11 cellular contexts compared by ENCODE assay signal in the genomic region with DNA sequence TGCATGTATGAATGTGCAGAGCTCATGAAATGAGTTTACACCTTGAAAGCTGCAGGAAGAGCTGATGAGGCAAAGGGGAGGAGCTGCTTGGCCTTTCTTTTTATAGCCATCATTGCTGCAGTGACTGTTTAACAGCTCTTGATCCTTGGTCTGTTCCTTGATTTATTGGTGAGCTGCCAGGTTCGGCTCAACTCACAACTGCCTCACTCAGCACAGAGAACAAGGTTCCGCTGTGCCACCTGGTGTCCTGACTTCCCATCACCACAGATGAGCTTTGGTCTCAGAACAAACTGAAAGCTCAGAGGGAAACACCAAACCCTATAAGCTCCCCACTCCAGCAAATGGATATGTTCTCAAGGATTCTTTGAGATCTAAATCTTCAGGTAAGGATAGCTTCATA.
DNase-seq lines count a peak whose midpoint lies in the region; ATAC-seq, FAIRE-seq and TF ChIP-seq lines count a peak whose summit lies in the region.
"Had no signal": no experiment of that assay in that cellular context is flagged by ENCODE, and none has a peak within 500 bp of the region (broad histone marks: within the 10 kb centered on the region; RNA-seq: fewer than 3 reads in every experiment).

No MANE protein-coding gene starts in this region.

- no peak overlapping the region for H3K4me2 ChIP-seq in MM.1S (ENCODE audit: low read depth, low read length)
- H3K4me2 ChIP-seq in HepG2 (ENCODE audit: low read depth, low read length), result no peak overlapping the region

- 58% methylated on average over 2 of the region's 2 CpGs for WGBS in HepG2 (ENCODE audit: low lambda C conversion rate)

- in situ Hi-C loops in HepG2 (cut with HindIII; ENCODE audit: extremely low pct_ligation_motif_present, low pct_unique_long_range_greater_than_20kb), result loop anchor here (25.0 kb wide), 1 partner anchor 875 kb away; no protein-coding TSS in a partner anchor

- H3K27ac ChIP-seq in MM.1S (ENCODE audit: low read length), result no peak overlapping the region
- no peak overlapping the region for H3K27ac ChIP-seq in HepG2 (ENCODE audit: extremely low read length, insufficient read depth, low read length)

- H3K9me3 Mint-ChIP-seq in HFFc6, result no peaks in the 10 kb centered on the region

- no peak overlapping the region for H3K4me3 Mint-ChIP-seq in HFFc6
- H3K4me3 Mint-ChIP-seq: CD4-positive, CD25-positive, alpha-beta regulatory T cell; natural killer cell treated with Interleukin-12 subunit alpha and Interleukin-12 subunit beta and Interleukin-15 and Interleukin-18, amount 100 ng/mL, for 72 hours had no signal

- H3K36me3 ChIP-seq in BE2C (no peaks in the 10 kb centered on the region), MM.1S (replicated peaks; ENCODE audit: insufficient read depth, low read length) (no peaks in the 10 kb centered on the region), HepG2 (replicated peaks in 1 of 2; ENCODE audit: control insufficient read depth in 1 of 2, insufficient read depth in 2 of 2, low read length in 2 of 2) (no peaks in the 10 kb centered on the region; a peak in 2 of 5 replicates)

- H3K79me2 ChIP-seq in MM.1S (ENCODE audit: low read length) (no peaks in the 10 kb centered on the region), HepG2 (ENCODE audit: insufficient read depth, low read length) (no peaks in the 10 kb centered on the region)

- intact Hi-C loops in HepG2 (cut with micrococcal nuclease; ENCODE audit: unreplicated experiment), result no loop called here

- no peak for FAIRE-seq in HepG2 (lab: Jason Lieb, UNC)

- no peaks in the 10 kb centered on the region for H3K27me3 Mint-ChIP-seq in HFFc6 (ENCODE audit: insufficient read depth)
- H3K27me3 Mint-ChIP-seq: CD4-positive, CD25-positive, alpha-beta regulatory T cell; natural killer cell treated with Interleukin-12 subunit alpha and Interleukin-12 subunit beta and Interleukin-15 and Interleukin-18, amount 100 ng/mL, for 72 hours had no signal

- peaks cover 12% of the 10 kb centered on the region for H3K4me1 Mint-ChIP-seq in HFFc6 (ENCODE audit: low read depth)
- H3K4me1 Mint-ChIP-seq: CD4-positive, CD25-positive, alpha-beta regulatory T cell had no signal

- ATAC-seq in HepG2, result peak; percentile 92
- no peak for ATAC-seq in GM18519 (IDR thresholded peaks at IDR 0.05; ENCODE audit: low FRiP score, unreplicated experiment)
- ATAC-seq: natural killer cell treated with Interleukin-12 subunit alpha and Interleukin-12 subunit beta and Interleukin-15 and Interleukin-18, amount 100 ng/mL, for 72 hours had no signal

- TF ChIP-seq CTCF in BE2C (IDR thresholded peaks at IDR 0.05; ENCODE audit: low read depth, low read length) (peak; percentile 59), MM.1S (IDR thresholded peaks at IDR 0.05; ENCODE audit: low read length) (peak; percentile 17; the same call in 1 of the 2 replicates), HepG2 (CRISPR knock-in tag; IDR thresholded peaks at IDR 0.05) (peak; percentile 69), HFFc6 (IDR thresholded peaks at IDR 0.05) (no peak)

- H3K27ac Mint-ChIP-seq in HFFc6, result no peak overlapping the region
- H3K27ac Mint-ChIP-seq: CD4-positive, CD25-positive, alpha-beta regulatory T cell; natural killer cell treated with Interleukin-12 subunit alpha and Interleukin-12 subunit beta and Interleukin-15 and Interleukin-18, amount 100 ng/mL, for 72 hours had no signal

- H3K4me1 ChIP-seq in BE2C (no peaks in the 10 kb centered on the region; the same call in 1 of the 2 replicates), MM.1S (ENCODE audit: low read length) (no peaks in the 10 kb centered on the region), HepG2 (ENCODE audit: insufficient read depth, low read length) (peaks cover 11% of the 10 kb centered on the region)

- CTCF ChIA-PET in HepG2 (lab: Yijun Ruan, JAX; ENCODE audit: low intra/inter-chr PET ratio, low total read pairs), result no interaction called here

- DNase-seq in BE2C (peak; percentile 62), MM.1S (peak; percentile 67), astrocyte of the hippocampus (ENCODE audit: low read depth, low spot score) (peak; percentile 41), HepG2 (ENCODE audit: low spot score) (peak; percentile 45), NCI-H1436 treated with DMSO at 0.1 percent for 48 hours (lab: John Stamatoyannopoulos, UW) (no peak), HFFc6 (no peak)
- no peak for DNase-seq in activated CD8-positive, alpha-beta memory T cell treated with anti-CD3 and anti-CD28 coated beads for 24 hours
- DNase-seq: activated T-cell treated with anti-CD3 and anti-CD28 coated beads, Interleukin-2, amount 50 U/mL, for 1 hour; CD4-positive, CD25-positive, alpha-beta regulatory T cell had no signal

- TF ChIP-seq EP300 in HepG2 (IDR thresholded peaks at IDR 0.05; ENCODE audit: low read depth in 2 of 2, low read length in 2 of 2) (no peak), HepG2 (CRISPR knock-in tag; IDR thresholded peaks at IDR 0.05; ENCODE audit: borderline replicate concordance) (no peak)

- TF ChIP-seq RAD21 in HepG2 (CRISPR knock-in tag; IDR thresholded peaks at IDR 0.05), result no peak

- H3K4me3 ChIP-seq in BE2C (ENCODE audit: low read depth, low read length), result no peak overlapping the region
- no peak overlapping the region for H3K4me3 ChIP-seq in MM.1S (ENCODE audit: low read length)
- no peak overlapping the region for H3K4me3 ChIP-seq in HepG2 (replicated peaks in 1 of 3; ENCODE audit: insufficient read depth in 1 of 3, low read depth in 2 of 3, low read length in 3 of 3)

- no peaks in the 10 kb centered on the region for H3K9me3 ChIP-seq in BE2C
- no peaks in the 10 kb centered on the region for H3K9me3 ChIP-seq in MM.1S (replicated peaks; ENCODE audit: insufficient read depth, low read length)
- no peaks in the 10 kb centered on the region for H3K9me3 ChIP-seq in HepG2 (ENCODE audit: low read length)

- TF ChIP-seq POLR2A in HepG2 (IDR thresholded peaks at IDR 0.05; ENCODE audit: insufficient read depth in 1 of 2, low read depth in 2 of 2, low read length in 2 of 2), result no peak

- H3K9ac ChIP-seq in MM.1S (ENCODE audit: low read length) (no peak overlapping the region), HepG2 (ENCODE audit: insufficient read depth, low read depth, low read length) (no peak overlapping the region)

- no peaks in the 10 kb centered on the region for H3K9me2 ChIP-seq in MM.1S (replicated peaks; ENCODE audit: insufficient read depth, low read length)

- H4K20me1 ChIP-seq in MM.1S (ENCODE audit: insufficient read depth, low read length) (no peaks in the 10 kb centered on the region), HepG2 (ENCODE audit: insufficient read depth, low read length) (no peaks in the 10 kb centered on the region)

- POLR2A ChIA-PET in HepG2 (lab: Yijun Ruan, JAX), result no interaction called here

- no peaks in the 10 kb centered on the region; the same call in 1 of the 2 replicates for H3K36me3 Mint-ChIP-seq in HFFc6 (ENCODE audit: low read depth)
- H3K36me3 Mint-ChIP-seq: CD4-positive, CD25-positive, alpha-beta regulatory T cell; natural killer cell treated with Interleukin-12 subunit alpha and Interleukin-12 subunit beta and Interleukin-15 and Interleukin-18, amount 100 ng/mL, for 72 hours had no signal

- no peaks in the 10 kb centered on the region for H3F3A ChIP-seq in MM.1S (ENCODE audit: insufficient read depth, low read length)

- BruUV-seq in HepG2 (replicated peaks; lab: Mats Ljungman, UMichigan), result no TSS peak

- H3K27me3 ChIP-seq in BE2C, result no peaks in the 10 kb centered on the region
- no peaks in the 10 kb centered on the region for H3K27me3 ChIP-seq in MM.1S (replicated peaks; ENCODE audit: insufficient read depth, low read length)
- no peaks in the 10 kb centered on the region for H3K27me3 ChIP-seq in HepG2 (ENCODE audit: control insufficient read depth in 1 of 2, insufficient read depth in 2 of 2, low read length in 2 of 2)

- H2AFZ ChIP-seq in MM.1S (ENCODE audit: low read length), result no peak overlapping the region
- no peak overlapping the region for H2AFZ ChIP-seq in HepG2 (ENCODE audit: low read length)

TF ChIP-seq in HepG2, 621 proteins besides CTCF, POLR2A, EP300 and RAD21:
- peak; percentile 49 for TF ChIP-seq SMC3 (IDR thresholded peaks at IDR 0.05; ENCODE audit: low read length)
- no peak for TF ChIP-seq ZNF317 (CRISPR knock-in tag; IDR thresholded peaks at IDR 0.05)
- peak; percentile 55 for TF ChIP-seq STAG1 (CRISPR knock-in tag; IDR thresholded peaks at IDR 0.05)
- peak; percentile 50; the same call in 1 of the 2 replicates for TF ChIP-seq HNF4A (CRISPR knock-in tag; IDR thresholded peaks at IDR 0.05)

Comparison
In these comparisons a context has a peak if more than half of its experiments do, and no peak if none do; other contexts are left out.
1. DNase-seq: peak in BE2C (single experiment), MM.1S (single experiment), astrocyte of the hippocampus (single experiment) and HepG2 (single experiment); none in NCI-H1436 treated with DMSO at 0.1 percent for 48 hours (single experiment), activated CD8-positive, alpha-beta memory T cell treated with anti-CD3 and anti-CD28 coated beads for 24 hours (single experiment) and HFFc6 (single experiment).